ENCODE assay signal across 37 cellular contexts in the genomic region with DNA sequence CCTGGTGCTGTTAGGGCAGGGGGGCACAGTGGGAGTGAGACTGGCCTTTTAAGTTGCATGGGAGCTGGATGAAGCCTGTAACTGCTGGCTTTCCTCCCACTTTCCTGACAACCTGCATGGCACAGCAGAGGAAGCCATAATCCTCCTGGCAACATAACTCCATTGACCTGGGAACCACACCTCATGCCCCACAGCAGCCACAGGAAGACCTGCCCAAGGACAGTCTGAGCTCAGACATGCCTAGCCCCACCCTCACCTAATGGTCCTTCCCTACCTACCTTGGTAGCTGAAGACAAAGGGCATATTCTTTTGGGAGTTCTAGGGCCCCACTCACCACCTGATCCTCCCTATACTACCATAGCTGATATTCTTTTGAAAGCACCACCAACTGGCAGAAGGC.
"Had no signal": no experiment of that assay in that cellular context is flagged by ENCODE, and none has a peak within 500 bp of the region (broad histone marks: within the 10 kb centered on the region; RNA-seq: fewer than 3 reads in every experiment).

No MANE protein-coding gene starts in this region.

- H3K9me3 ChIP-seq: adrenal gland, body of pancreas had no signal

- H3K27me3 Mint-ChIP-seq: activated CD4-positive, alpha-beta memory T cell treated with anti-CD3 and anti-CD28 coated beads for 36 hours; activated CD4-positive, alpha-beta T cell treated with anti-CD3 and anti-CD28 coated beads, Interleukin-2, amount 10 ng/mL, durations not matched to agents 24 days and 14 days; activated CD8-positive, alpha-beta T cell treated with anti-CD3 and anti-CD28 coated beads for 36 hours; activated naive CD8-positive, alpha-beta T cell treated with anti-CD3 and anti-CD28 coated beads for 36 hours; activated T-helper 17 cell treated with anti-CD3 and anti-CD28 coated beads, Interleukin-2, amount 50 U/mL, for 72 hours had no signal

- H3K27ac ChIP-seq: adrenal gland, body of pancreas, brain microvascular endothelial cell, WERI-Rb-1 had no signal

- H3K27me3 ChIP-seq: adrenal gland, body of pancreas, brain microvascular endothelial cell had no signal

- H3K4me3 Mint-ChIP-seq: activated CD4-positive, alpha-beta memory T cell treated with anti-CD3 and anti-CD28 coated beads for 36 hours; activated CD4-positive, alpha-beta T cell treated with anti-CD3 and anti-CD28 coated beads, Interleukin-2, amount 10 ng/mL, durations not matched to agents 24 days and 14 days; activated CD8-positive, alpha-beta T cell treated with anti-CD3 and anti-CD28 coated beads for 36 hours; activated naive CD4-positive, alpha-beta T cell treated with anti-CD3 and anti-CD28 coated beads for 36 hours; activated naive CD8-positive, alpha-beta T cell treated with anti-CD3 and anti-CD28 coated beads for 36 hours; activated T-cell treated with anti-CD3 and anti-CD28 coated beads, Interleukin-2, amount 50 U/mL, for 4 hours; activated T-cell treated with anti-CD3 and anti-CD28 coated beads, Interleukin-2, amount 50 U/mL, for 72 hours; activated T-helper 1 cell treated with anti-CD3 and anti-CD28 coated beads, Interleukin-12 subunit alpha, Interleukin-12 subunit beta, Interleukin-2, Interleukin-4 antibody, amounts not matched to agents 30 ng/mL and 10 ng/mL and 1 ng/mL, durations not matched to agents 14 hours and 24 hours and 36 hours; activated T-helper 17 cell treated with anti-CD3 and anti-CD28 coated beads, Interleukin-2, amount 50 U/mL, for 72 hours; T-helper 1 cell treated with Interleukin-12 subunit alpha and Interleukin-12 subunit beta and Interleukin-4 antibody, amounts not matched to agents 30 μg/mL and 1 μg/mL, for 36 hours; T-helper 2 cell treated with Interferon-gamma antibody and Interleukin-4, amounts not matched to agents 5 μg/mL and 100 μg/mL, for 36 hours; WTC11 had no signal

- DNase-seq: activated CD4-positive, alpha-beta memory T cell treated with anti-CD3 and anti-CD28 coated beads for 36 hours; activated CD4-positive, alpha-beta T cell treated with anti-CD3 and anti-CD28 coated beads for 4 hours; activated CD4-positive, alpha-beta T cell treated with anti-CD3 and anti-CD28 coated beads, Interleukin-2, amount 10 ng/mL, durations not matched to agents 24 days and 14 days; activated CD4-positive, alpha-beta T cell treated with anti-CD3 and anti-CD28 coated beads, Interleukin-2, amount 50 U/mL, for 1 hour; activated CD4-positive, alpha-beta T cell treated with anti-CD3 and anti-CD28 coated beads, Interleukin-2, amount 50 U/mL, for 4 hours; activated CD4-positive, CD25-positive, alpha-beta regulatory T cell treated with anti-CD3 and anti-CD28 coated beads, Interleukin-2, amount 50 U/mL, for 72 hours; activated CD8-positive, alpha-beta memory T cell treated with anti-CD3 and anti-CD28 coated beads, Interleukin-2, amount 50 U/mL, for 4 hours; activated CD8-positive, alpha-beta T cell treated with anti-CD3 and anti-CD28 coated beads for 36 hours; activated effector memory CD4-positive, alpha-beta T cell treated with anti-CD3 and anti-CD28 coated beads, Interleukin-2, amount 50 U/mL, for 16 hours; activated gamma-delta T cell treated with Interleukin-2 at 50 U/mL for 16 hours; activated naive CD4-positive, alpha-beta T cell; activated naive CD4-positive, alpha-beta T cell treated with anti-CD3 and anti-CD28 coated beads for 36 hours; activated naive CD4-positive, alpha-beta T cell treated with anti-CD3 and anti-CD28 coated beads, Interleukin-2, amount 50 U/mL, for 16 hours; activated naive CD8-positive, alpha-beta T cell treated with anti-CD3 and anti-CD28 coated beads for 36 hours; activated T-cell treated with anti-CD3 and anti-CD28 coated beads for 4 hours; activated T-cell treated with anti-CD3 and anti-CD28 coated beads, Interleukin-2, amount 50 U/mL, for 1 hour; activated T-cell treated with anti-CD3 and anti-CD28 coated beads, Interleukin-2, amount 50 U/mL, for 4 hours; activated T-cell treated with anti-CD3 and anti-CD28 coated beads, Interleukin-2, amount 50 U/mL, for 72 hours; adrenal gland; amniotic stem cell; aorta; body of pancreas; brain microvascular endothelial cell; central memory CD4-positive, alpha-beta T cell; SW 1271; T-helper 1 cell; T-helper 2 cell; T-helper 9 cell; WERI-Rb-1 had no signal

- FAIRE-seq: astrocyte, TTC549 had no signal

- ATAC-seq: activated CD8-positive, alpha-beta T cell treated with anti-CD3 and anti-CD28 coated beads for 36 hours; activated naive CD4-positive, alpha-beta T cell treated with anti-CD3 and anti-CD28 coated beads, Interleukin-2, amount 50 U/mL, for 72 hours; activated T-cell treated with anti-CD3 and anti-CD28 coated beads, Interleukin-2, amount 50 U/mL, for 4 hours; activated T-cell treated with anti-CD3 and anti-CD28 coated beads, Interleukin-2, amount 50 U/mL, for 72 hours; activated T-helper 17 cell treated with anti-CD3 and anti-CD28 coated beads, Interleukin-2, amount 50 U/mL, for 72 hours; body of pancreas; WTC11 had no signal

- H3K4me3 ChIP-seq: adrenal gland, body of pancreas had no signal

- H3K36me3 Mint-ChIP-seq: activated CD4-positive, alpha-beta memory T cell treated with anti-CD3 and anti-CD28 coated beads for 36 hours; activated naive CD8-positive, alpha-beta T cell treated with anti-CD3 and anti-CD28 coated beads for 36 hours had no signal

- H3K27ac Mint-ChIP-seq: activated CD4-positive, alpha-beta memory T cell treated with anti-CD3 and anti-CD28 coated beads for 36 hours; activated CD4-positive, alpha-beta T cell treated with anti-CD3 and anti-CD28 coated beads, Interleukin-2, amount 10 ng/mL, durations not matched to agents 24 days and 14 days; activated CD8-positive, alpha-beta T cell treated with anti-CD3 and anti-CD28 coated beads for 36 hours; activated naive CD4-positive, alpha-beta T cell treated with anti-CD3 and anti-CD28 coated beads for 36 hours; activated naive CD4-positive, alpha-beta T cell treated with anti-CD3 and anti-CD28 coated beads, Interleukin-2, amount 50 U/mL, for 72 hours; activated naive CD8-positive, alpha-beta T cell treated with anti-CD3 and anti-CD28 coated beads for 36 hours; activated T-cell treated with anti-CD3 and anti-CD28 coated beads, Interleukin-2, amount 50 U/mL, for 72 hours; activated T-helper 1 cell treated with anti-CD3 and anti-CD28 coated beads, Interleukin-12 subunit alpha, Interleukin-12 subunit beta, Interleukin-2, Interleukin-4 antibody, amounts not matched to agents 30 ng/mL and 10 ng/mL and 1 ng/mL, durations not matched to agents 14 hours and 24 hours and 36 hours; activated T-helper 17 cell treated with anti-CD3 and anti-CD28 coated beads, Interleukin-2, amount 50 U/mL, for 72 hours; T-helper 1 cell treated with Interleukin-12 subunit alpha and Interleukin-12 subunit beta and Interleukin-4 antibody, amounts not matched to agents 30 μg/mL and 1 μg/mL, for 36 hours; T-helper 2 cell treated with Interferon-gamma antibody and Interleukin-4, amounts not matched to agents 5 μg/mL and 100 μg/mL, for 36 hours; WTC11 had no signal

- H3K4me1 ChIP-seq: adrenal gland, body of pancreas had no signal

- H3K36me3 ChIP-seq: adrenal gland, brain microvascular endothelial cell, WERI-Rb-1 had no signal

- H3K4me1 Mint-ChIP-seq: activated CD4-positive, alpha-beta T cell treated with anti-CD3 and anti-CD28 coated beads, Interleukin-2, amount 10 ng/mL, durations not matched to agents 24 days and 14 days; activated naive CD8-positive, alpha-beta T cell treated with anti-CD3 and anti-CD28 coated beads for 36 hours; activated T-helper 17 cell treated with anti-CD3 and anti-CD28 coated beads, Interleukin-2, amount 50 U/mL, for 72 hours; WTC11 had no signal
